Comparison of ENCODE assay signal across 8 cellular contexts in the genomic region with DNA sequence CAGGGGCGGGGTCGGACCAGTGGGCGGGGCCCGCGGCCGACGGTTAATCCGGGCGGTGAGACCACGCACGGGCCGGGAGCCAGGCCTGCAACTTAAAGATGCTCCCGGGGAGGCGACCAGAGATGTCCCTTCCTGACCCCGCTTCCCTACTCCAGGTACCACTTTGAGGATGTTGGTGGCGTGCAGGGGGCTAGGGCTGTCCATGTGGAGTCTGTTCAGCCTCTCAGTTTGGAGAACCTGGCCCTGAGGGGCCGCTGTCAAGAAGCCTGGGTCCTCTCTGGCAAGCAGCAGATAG. TPM values are rescaled to one million over a fixed set of nuclear protein-coding genes. Genes with fewer than 3 reads are reported as not detected.
DNase-seq lines count a peak whose midpoint lies in the region; ATAC-seq lines count a peak whose summit lies in the region.

No MANE protein-coding gene starts in this region.

- H3K4me3 ChIP-seq in CD4-positive, alpha-beta memory T cell (ENCODE audit: low read length in 2 of 2), result peak overlapping the region; percentile 88 to 98
- H3K4me3 ChIP-seq in stomach smooth muscle (ENCODE audit: low read length in 2 of 2), result peak overlapping the region; percentile 93

- ATAC-seq in HG03039 (IDR thresholded peaks at IDR 0.05; ENCODE audit: unreplicated experiment), result peak; percentile 50
- no peak for ATAC-seq in GM21737 (IDR thresholded peaks at IDR 0.05; ENCODE audit: unreplicated experiment)

- H3K4me1 ChIP-seq in CD4-positive, alpha-beta memory T cell (ENCODE audit: insufficient read depth, low read length), result peaks cover 44% of the 10 kb centered on the region
- H3K4me1 ChIP-seq in stomach smooth muscle (ENCODE audit: control insufficient read depth, insufficient read depth, low read length), result peaks cover 18% of the 10 kb centered on the region

- H3K36me3 ChIP-seq in CD4-positive, alpha-beta memory T cell (ENCODE audit: insufficient read depth, low read length), result no peaks in the 10 kb centered on the region
- no peaks in the 10 kb centered on the region for H3K36me3 ChIP-seq in stomach smooth muscle (ENCODE audit: control insufficient read depth in 2 of 2, insufficient read depth in 2 of 2, low read length in 2 of 2)

- peak overlapping the region; percentile 83 for H3K27ac ChIP-seq in CD4-positive, alpha-beta memory T cell (ENCODE audit: low read depth, low read length)
- H3K27ac ChIP-seq in stomach smooth muscle (ENCODE audit: low read length), result peak overlapping the region; percentile 95

- CTCF ChIA-PET in CD4-positive, alpha-beta memory T cell (lab: Charles Lee; ENCODE audit: partially characterized antibody), result interaction anchor here (0.6 to 3.5 kb wide), 5 partner anchors 11 to 229 kb away, joined by 3 to 14 read pairs (median 4); a partner anchor contains a TSS

- POLR2A ChIA-PET in CD4-positive, alpha-beta memory T cell (lab: Charles Lee; ENCODE audit: partially characterized antibody), result interaction anchor here (0.6 to 6.9 kb wide), 17 partner anchors 11 to 602 kb away, joined by 3 to 100 read pairs (median 5); a partner anchor contains a TSS

- peak overlapping the region; percentile 96 to 97 for H3K9ac ChIP-seq in stomach smooth muscle (ENCODE audit: low read length in 2 of 2)

- H3K4me3 Mint-ChIP-seq in CD4-positive, alpha-beta memory T cell, result peak overlapping the region; percentile 93 to 98 (median 97)
- H3K4me3 Mint-ChIP-seq in activated naive CD8-positive, alpha-beta T cell treated with anti-CD3 and anti-CD28 coated beads for 36 hours, result peak overlapping the region; percentile 95
- peak overlapping the region; percentile 93 to 98 (median 97) for H3K4me3 Mint-ChIP-seq in immature natural killer cell

- H3K4me1 Mint-ChIP-seq in CD4-positive, alpha-beta memory T cell, result peaks cover 20 to 64% (median 42%) of the 10 kb centered on the region in 4 donors
- H3K4me1 Mint-ChIP-seq in activated naive CD8-positive, alpha-beta T cell treated with anti-CD3 and anti-CD28 coated beads for 36 hours, result peaks cover 23% of the 10 kb centered on the region
- peaks cover 40 to 49% of the 10 kb centered on the region in 2 donors for H3K4me1 Mint-ChIP-seq in immature natural killer cell

- H3K27me3 Mint-ChIP-seq in CD4-positive, alpha-beta memory T cell, result no peaks in the 10 kb centered on the region
- H3K27me3 Mint-ChIP-seq in activated naive CD8-positive, alpha-beta T cell treated with anti-CD3 and anti-CD28 coated beads for 36 hours, result no peaks in the 10 kb centered on the region
- peaks cover 2 to 4% (median 2%) of the 10 kb centered on the region in 3 donors for H3K27me3 Mint-ChIP-seq in immature natural killer cell (ENCODE audit: low read depth in 3 of 3)

- no peaks in the 10 kb centered on the region for H3K27me3 ChIP-seq in CD4-positive, alpha-beta memory T cell (ENCODE audit: insufficient read depth, low read length)
- H3K27me3 ChIP-seq in stomach smooth muscle (ENCODE audit: control insufficient read depth in 1 of 2, insufficient read depth in 2 of 2, low read length in 2 of 2), result no peaks in the 10 kb centered on the region

- DNase-seq in CD4-positive, alpha-beta memory T cell, result no peak
- no peak for DNase-seq in activated naive CD8-positive, alpha-beta T cell treated with anti-CD3 and anti-CD28 coated beads for 36 hours
- no peak for DNase-seq in immature natural killer cell
- DNase-seq in DMS153 (lab: John Stamatoyannopoulos, UW), result no peak
- DNase-seq in cerebellar cortex (ENCODE audit: low spot score), result no peak

- intact Hi-C loops in CD4-positive, alpha-beta memory T cell (cut with micrococcal nuclease), result loop anchor here (5.0 kb wide), 1 partner anchor 357 kb away; a partner anchor contains a TSS

- peaks cover 0 to 7% of the 10 kb centered on the region in 2 donors for H3K36me3 Mint-ChIP-seq in CD4-positive, alpha-beta memory T cell
- peaks cover 5% of the 10 kb centered on the region for H3K36me3 Mint-ChIP-seq in activated naive CD8-positive, alpha-beta T cell treated with anti-CD3 and anti-CD28 coated beads for 36 hours
- peaks cover 0 to 4% (median 4%) of the 10 kb centered on the region in 3 donors for H3K36me3 Mint-ChIP-seq in immature natural killer cell

- H3K9me3 Mint-ChIP-seq in CD4-positive, alpha-beta memory T cell, result no peaks in the 10 kb centered on the region
- H3K9me3 Mint-ChIP-seq in activated naive CD8-positive, alpha-beta T cell treated with anti-CD3 and anti-CD28 coated beads for 36 hours, result no peaks in the 10 kb centered on the region
- no peaks in the 10 kb centered on the region for H3K9me3 Mint-ChIP-seq in immature natural killer cell

- H3K27ac Mint-ChIP-seq in CD4-positive, alpha-beta memory T cell, result peak overlapping the region; percentile 83 to 98 (median 95)
- peak overlapping the region; percentile 94 for H3K27ac Mint-ChIP-seq in activated naive CD8-positive, alpha-beta T cell treated with anti-CD3 and anti-CD28 coated beads for 36 hours
- peak overlapping the region; percentile 93 to 99 (median 98) for H3K27ac Mint-ChIP-seq in immature natural killer cell

- H3K9me3 ChIP-seq in CD4-positive, alpha-beta memory T cell (ENCODE audit: control insufficient read depth in 1 of 2, low read length in 2 of 2), result no peaks in the 10 kb centered on the region
- H3K9me3 ChIP-seq in stomach smooth muscle (ENCODE audit: control insufficient read depth in 2 of 2, low read length in 2 of 2), result no peaks in the 10 kb centered on the region

RNA-seq across cellular contexts. Expression of a gene that starts 0.6 kb away (rescaled TPM):
- 10 to 100 TPM; 39.7 to 42.8 TPM for total RNA-seq in CD4-positive, alpha-beta memory T cell
- polyA plus RNA-seq in CD4-positive, alpha-beta memory T cell, result 10 to 100 TPM; 77.5 to 96.2 TPM
- total RNA-seq in activated naive CD8-positive, alpha-beta T cell treated with anti-CD3 and anti-CD28 coated beads for 36 hours, result 10 to 100 TPM; 55.1 to 55.3 TPM
- polyA plus RNA-seq in immature natural killer cell, result 10 to 100 TPM; 94.7 to 99.7 (median 99.1) TPM

RNA-seq across cellular contexts. Expression of a gene that starts 6.2 kb away (rescaled TPM):
- total RNA-seq in CD4-positive, alpha-beta memory T cell, result 1 to 10 TPM; 7.3 to 8.4 TPM
- 1 to 10 TPM in 1 of 2 donors, under 1 TPM in 1; 0.86 to 1.1 TPM for polyA plus RNA-seq in CD4-positive, alpha-beta memory T cell
- 1 to 10 TPM; 1.4 to 2.1 TPM for total RNA-seq in activated naive CD8-positive, alpha-beta T cell treated with anti-CD3 and anti-CD28 coated beads for 36 hours
- polyA plus RNA-seq in immature natural killer cell, result 1 to 10 TPM in 2 of 3 donors, under 1 TPM in 1; 0.91 to 2.6 (median 2.0) TPM

RNA-seq across cellular contexts. Expression of a gene that starts 21.0 kb away (rescaled TPM):
- total RNA-seq in CD4-positive, alpha-beta memory T cell, result not detected
- polyA plus RNA-seq in CD4-positive, alpha-beta memory T cell, result not detected
- total RNA-seq in activated naive CD8-positive, alpha-beta T cell treated with anti-CD3 and anti-CD28 coated beads for 36 hours, result not detected
- not detected for polyA plus RNA-seq in immature natural killer cell

RNA-seq across cellular contexts. Expression of a gene that starts 40.0 kb away (rescaled TPM):
- 10 to 100 TPM; 23.0 to 29.1 TPM for total RNA-seq in CD4-positive, alpha-beta memory T cell
- polyA plus RNA-seq in CD4-positive, alpha-beta memory T cell, result 10 to 100 TPM in 1 of 2 donors, 1 to 10 TPM in 1; 8.9 to 14.8 TPM
- total RNA-seq in activated naive CD8-positive, alpha-beta T cell treated with anti-CD3 and anti-CD28 coated beads for 36 hours, result 100 to 1,000 TPM; 187 to 192 TPM
- polyA plus RNA-seq in immature natural killer cell, result 10 to 100 TPM in 2 of 3 donors, 1 to 10 TPM in 1; 5.4 to 18.2 (median 14.4) TPM

RNA-seq across cellular contexts. Expression of a gene that starts 41.2 kb away (rescaled TPM):
- total RNA-seq in CD4-positive, alpha-beta memory T cell, result 100 to 1,000 TPM; 310 to 317 TPM
- 10 to 100 TPM; 17.0 to 46.8 TPM for polyA plus RNA-seq in CD4-positive, alpha-beta memory T cell
- 10 to 100 TPM; 45.4 to 45.7 TPM for total RNA-seq in activated naive CD8-positive, alpha-beta T cell treated with anti-CD3 and anti-CD28 coated beads for 36 hours
- 10 to 100 TPM in 2 of 3 donors, 1 to 10 TPM in 1; 9.7 to 30.7 (median 15.9) TPM for polyA plus RNA-seq in immature natural killer cell
